In genomic region chr11:107591098-107591445, GRCh38 we compare ENCODE assay signal across 8 cellular contexts. TPM values are rescaled to one million over a fixed set of nuclear protein-coding genes. Genes with fewer than 3 reads are reported as not detected.
A peak's percentile ranks its signal among the peaks of the same experiment; 100 is the strongest.
DNase-seq lines count a peak whose midpoint lies in the region; ATAC-seq, FAIRE-seq and TF ChIP-seq lines count a peak whose summit lies in the region.

ELMOD1 (plus strand) TSS chr11:107591147; CDS start chr11:107618190, 27,043 bp downstream.

- H3K9me2 ChIP-seq in SU-DHL-6 (replicated peaks; ENCODE audit: insufficient read depth, low read length) = no peaks in the 10 kb centered on the region

- POLR2A ChIA-PET in AG04450 (lab: Yijun Ruan, JAX) = no interaction called here

- CTCF ChIA-PET in AG04450 (lab: Charles Lee) = interaction anchor here (1.0 to 1.8 kb wide), 2 partner anchors 14 to 98 kb away, joined by 3 to 9 read pairs; no protein-coding TSS in a partner anchor

- peak; percentile 44 for FAIRE-seq in GM12892 (lab: Jason Lieb, UNC)

- H3K36me3 ChIP-seq in SU-DHL-6 (ENCODE audit: low read length) (no peaks in the 10 kb centered on the region), kidney epithelial cell (ENCODE audit: control insufficient read depth, insufficient read depth, low read length) (no peaks in the 10 kb centered on the region)

- peaks cover 23% of the 10 kb centered on the region for H3K4me1 Mint-ChIP-seq in central memory CD8-positive, alpha-beta T cell

- no peaks in the 10 kb centered on the region for H3F3A ChIP-seq in SU-DHL-6 (ENCODE audit: insufficient read depth)

- no peaks in the 10 kb centered on the region; the same call in 1 of the 2 replicates for H3K9me3 ChIP-seq in AG04450 (ENCODE audit: control insufficient read depth, insufficient read depth, low read length)
- H3K9me3 ChIP-seq in SU-DHL-6 (ENCODE audit: insufficient read depth, low read length) = no peaks in the 10 kb centered on the region

- DNase-seq in AG04450 (ENCODE audit: low read depth, low spot score) (no peak), GM12892 (ENCODE audit: insufficient read length) (peak; percentile 48), kidney epithelial cell (ENCODE audit: low read depth) (no peak), DMS153 (lab: John Stamatoyannopoulos, UW) (no peak)
- DNase-seq in central memory CD8-positive, alpha-beta T cell (ENCODE audit: low spot score in 2 of 2) = peak in 1 of 2 donors; percentile 12
- DNase-seq in stimulated activated CD4-positive, alpha-beta T cell treated with anti-CD3 and anti-CD28 coated beads, Interleukin-1b, Interleukin-23, amount 100 ng/mL, for 48 hours = peak; percentile 8

- no peak for TF ChIP-seq POLR2A in GM12892 (IDR thresholded peaks at IDR 0.05; ENCODE audit: low read depth, low read length)

- H3K27ac ChIP-seq in AG04450 (ENCODE audit: low read depth, low read length) = no peak within 1 kb of the TSS
- no peak within 1 kb of the TSS for H3K27ac ChIP-seq in SU-DHL-6 (ENCODE audit: low read depth, low read length)

- peak within 1 kb of the TSS; percentile 79 for H3K27ac Mint-ChIP-seq in central memory CD8-positive, alpha-beta T cell (ENCODE audit: low read depth)

- peak within 1 kb of the TSS; percentile 56 for H3K4me2 ChIP-seq in SU-DHL-6 (ENCODE audit: low read depth, low read length, poor library complexity, severe bottlenecking)

- H3K79me2 ChIP-seq in SU-DHL-6 (ENCODE audit: insufficient read depth, low read length) = no peaks in the 10 kb centered on the region

- peaks cover 13% of the 10 kb centered on the region for H3K36me3 Mint-ChIP-seq in central memory CD8-positive, alpha-beta T cell (ENCODE audit: insufficient read depth)

- H3K4me3 ChIP-seq in AG04450 (ENCODE audit: low read depth, low read length) = peak within 1 kb of the TSS; percentile 75
- peak within 1 kb of the TSS; percentile 57 for H3K4me3 ChIP-seq in SU-DHL-6 (ENCODE audit: insufficient read depth, low read length, poor library complexity, severe bottlenecking)
- H3K4me3 ChIP-seq in kidney epithelial cell (ENCODE audit: low read depth, low read length) = peak within 1 kb of the TSS; percentile 63

- peak within 1 kb of the TSS; percentile 75 for H2AFZ ChIP-seq in SU-DHL-6 (ENCODE audit: low read depth, low read length, severe bottlenecking)

- peaks cover 87% of the 10 kb centered on the region for H3K27me3 Mint-ChIP-seq in central memory CD8-positive, alpha-beta T cell

- H3K9ac ChIP-seq in SU-DHL-6 (ENCODE audit: low read length) = peak within 1 kb of the TSS; percentile 47

- TF ChIP-seq CTCF in AG04450 (IDR thresholded peaks at IDR 0.05; ENCODE audit: low read depth, low read length) = peak; percentile 18; the same call in 1 of the 2 replicates
- TF ChIP-seq CTCF in SU-DHL-6 (IDR thresholded peaks at IDR 0.05; ENCODE audit: insufficient read depth, low read length, poor library complexity, severe bottlenecking) = no peak
- TF ChIP-seq CTCF in kidney epithelial cell (IDR thresholded peaks at IDR 0.05; ENCODE audit: insufficient read depth, low read length, poor library complexity, severe bottlenecking) = no peak

- no peaks in the 10 kb centered on the region for H3K9me3 Mint-ChIP-seq in central memory CD8-positive, alpha-beta T cell

- peaks cover 40% of the 10 kb centered on the region for H3K27me3 ChIP-seq in AG04450 (ENCODE audit: control insufficient read depth, insufficient read depth, low read length)
- H3K27me3 ChIP-seq in SU-DHL-6 (ENCODE audit: low read length) = no peaks in the 10 kb centered on the region
- peaks cover 30% of the 10 kb centered on the region for H3K27me3 ChIP-seq in kidney epithelial cell (ENCODE audit: control insufficient read depth, insufficient read depth, low read length)

- no peaks in the 10 kb centered on the region for H4K20me1 ChIP-seq in SU-DHL-6 (ENCODE audit: low read depth, low read length)

- peak; percentile 48 for ATAC-seq in HG03108 (IDR thresholded peaks at IDR 0.05; ENCODE audit: unreplicated experiment)
- ATAC-seq in central memory CD8-positive, alpha-beta T cell (replicated peaks; ENCODE audit: extremely low read depth, poor library complexity, severe bottlenecking) = peak; percentile 52

- H3K4me3 Mint-ChIP-seq in central memory CD8-positive, alpha-beta T cell = peak within 1 kb of the TSS; percentile 82

RNA-seq across cellular contexts. Expression of gene ELMOD1, which starts in this region (rescaled TPM):
- polyA plus RNA-seq in AG04450 (2011; rRNA removed) = 0.05 and 0.06 TPM in 2 replicates
- not detected in 2 replicates for polyA minus RNA-seq in AG04450 (2011; rRNA and poly(A)+ RNA removed)
- polyA plus RNA-seq in GM12892 (2012; ENCODE audit: missing spikeins) = not detected
- total RNA-seq in kidney epithelial cell = 0.07 and 0.21 TPM in 2 replicates

Comparison
In these comparisons a context has a peak if more than half of its experiments do, and no peak if none do; other contexts are left out.
1. DNase-seq: peak in GM12892 (single experiment) and stimulated activated CD4-positive, alpha-beta T cell treated with anti-CD3 and anti-CD28 coated beads, Interleukin-1b, Interleukin-23, amount 100 ng/mL, for 48 hours (single experiment); none in AG04450 (single experiment), kidney epithelial cell (single experiment) and DMS153 (single experiment).
2. Peak in every context shown above with its lines, with median percentiles within 50 percentile points of each other: H3K4me3 ChIP-seq.